2 cellular contexts compared by ENCODE assay signal in the genomic region with DNA sequence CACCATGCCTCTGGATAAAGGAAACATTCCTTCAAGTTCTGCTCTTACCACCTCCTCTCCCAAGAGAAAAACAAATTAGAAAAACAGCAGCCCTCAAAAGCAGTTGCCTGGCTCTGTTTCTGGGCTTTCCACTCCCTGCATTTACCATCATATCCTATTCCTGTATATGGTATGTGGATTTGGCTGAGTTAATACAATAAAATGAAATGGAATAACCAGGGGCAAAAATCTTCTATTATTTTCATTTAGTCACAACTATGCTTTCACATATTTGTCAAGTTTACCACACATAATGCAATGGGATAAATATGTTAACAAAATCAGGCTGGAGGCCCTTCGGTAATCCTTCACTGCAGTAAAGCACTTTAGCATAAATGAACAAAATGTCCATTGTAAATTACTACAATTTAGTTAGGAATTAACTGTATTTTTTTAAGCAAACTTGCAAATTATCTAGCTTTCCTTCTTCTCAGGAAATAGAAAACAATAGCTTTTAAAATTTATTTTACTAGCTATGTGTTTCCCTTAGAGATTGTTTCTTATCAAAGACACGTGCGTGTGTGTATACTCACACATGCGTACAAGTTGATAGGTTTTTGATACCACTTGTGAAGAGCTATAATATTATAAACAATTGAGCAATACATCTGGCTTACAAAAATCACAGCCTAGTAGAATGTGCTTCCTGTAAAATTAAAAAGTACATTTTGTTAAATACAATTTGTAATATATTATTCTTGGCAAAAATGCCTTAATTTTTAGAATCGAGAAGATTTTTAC.
TF ChIP-seq lines count a peak whose summit lies in the region.

No MANE protein-coding gene starts in this region.

TF ChIP-seq in IMR-90, 13 proteins besides CTCF, POLR2A, EP300 and RAD21:
- TF ChIP-seq CEBPB (IDR thresholded peaks at IDR 0.05; ENCODE audit: low read depth, low read length) (peak; percentile 27; the same call in 1 of the 2 replicates), BHLHE40 (IDR thresholded peaks at IDR 0.05; ENCODE audit: low read depth, low read length) (0 out of 2 replicates have a peak, but pooled peaks have one; percentile 16), RFX5 (IDR thresholded peaks at IDR 0.05; ENCODE audit: low read depth, low read length) (no peak)

TF ChIP-seq in endothelial cell of umbilical vein, 7 proteins besides CTCF, POLR2A, EP300 and RAD21:
- TF ChIP-seq MAX (IDR thresholded peaks at IDR 0.05; ENCODE audit: insufficient read depth, insufficient read length) (peak; percentile 56), GATA2 (IDR thresholded peaks at IDR 0.05; ENCODE audit: insufficient read depth, insufficient read length, low read depth, low read length) (no peak)
